ENCODE assay signal across 22 cellular contexts in the genomic region with DNA sequence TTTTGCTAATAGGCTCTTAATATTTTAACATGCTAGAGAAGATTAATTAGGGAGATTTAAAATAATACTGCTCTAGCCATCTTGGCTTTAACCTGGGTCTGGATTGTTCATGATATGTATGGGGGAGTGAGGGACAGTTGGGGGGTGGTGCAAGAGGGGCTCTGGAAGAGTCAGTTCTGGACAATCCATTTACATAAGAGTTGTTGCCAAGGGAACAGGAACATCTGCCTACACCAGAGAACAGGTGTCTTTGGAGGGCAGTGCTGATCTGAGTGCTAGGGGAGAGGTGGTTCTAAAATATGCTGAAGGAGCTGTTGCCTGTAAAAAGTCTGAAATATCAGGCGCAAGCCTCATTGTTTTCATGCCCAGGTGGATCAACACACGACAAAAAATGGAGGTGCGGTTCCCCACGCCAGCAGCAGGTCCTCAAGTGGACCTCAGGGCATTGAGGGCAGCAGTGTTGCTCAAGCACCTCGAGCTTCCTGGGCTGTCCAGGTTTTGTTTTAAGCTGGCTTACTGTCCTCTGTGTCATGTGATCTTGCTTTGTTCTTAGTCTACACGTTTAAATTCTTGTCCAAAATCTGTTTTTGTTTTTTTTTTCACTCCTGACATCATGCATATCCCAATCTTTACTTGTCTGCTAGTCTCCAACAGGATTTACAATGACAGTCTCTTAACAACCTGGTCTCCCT. TPM values are rescaled to one million over a fixed set of nuclear protein-coding genes. Genes with fewer than 3 reads are reported as not detected.
DNase-seq lines count a peak whose midpoint lies in the region; ATAC-seq, FAIRE-seq and TF ChIP-seq lines count a peak whose summit lies in the region.
"Had no signal": no experiment of that assay in that cellular context is flagged by ENCODE, and none has a peak within 500 bp of the region (broad histone marks: within the 10 kb centered on the region; RNA-seq: fewer than 3 reads in every experiment).

No MANE protein-coding gene starts in this region.

- H3K36me3 ChIP-seq in WERI-Rb-1 (no peaks in the 10 kb centered on the region), upper lobe of right lung (no peaks in the 10 kb centered on the region)
- H3K36me3 ChIP-seq: breast epithelium, thoracic aorta had no signal

- no peak overlapping the region for H3K4me3 ChIP-seq in WERI-Rb-1 (ENCODE audit: low read depth, low read length)
- no peak overlapping the region for H3K4me3 ChIP-seq in upper lobe of right lung
- H3K4me3 ChIP-seq: breast epithelium, thoracic aorta had no signal

- 0 out of 2 replicates have a peak overlapping the region, but pooled peaks have one; percentile 51 for H3K27ac ChIP-seq in WERI-Rb-1
- H3K27ac ChIP-seq in upper lobe of right lung, result peak overlapping the region; percentile 76
- H3K27ac ChIP-seq: breast epithelium, thoracic aorta had no signal

- TF ChIP-seq POLR2A in GM12891 (IDR thresholded peaks at IDR 0.05; ENCODE audit: low read depth, low read length), result no peak

- no peak for FAIRE-seq in GM12891 (lab: Jason Lieb, UNC)
- FAIRE-seq: islet of Langerhans had no signal

- peaks cover 13% of the 10 kb centered on the region for H3K4me1 ChIP-seq in upper lobe of right lung
- H3K4me1 ChIP-seq: breast epithelium had no signal

- DNase-seq in SHP77 (lab: John Stamatoyannopoulos, UW) (peak; percentile 27 to 45), SHP77 treated with DMSO at 0.1 percent for 48 hours (lab: John Stamatoyannopoulos, UW) (no peak), NCI-H1105 treated with DMSO at 0.1 percent for 48 hours (lab: John Stamatoyannopoulos, UW) (peak; percentile 40), WERI-Rb-1 (peak; percentile 42), upper lobe of right lung (no peak), GM12891 (ENCODE audit: insufficient read length, low spot score) (no peak)
- no peak for DNase-seq in stimulated activated naive CD4-positive, alpha-beta T cell treated with Interleukin-2 at 50 U/mL for 16 hours (lab: John Stamatoyannopoulos, UW)
- DNase-seq: activated CD4-positive, alpha-beta T cell treated with anti-CD3 and anti-CD28 coated beads for 1 hour; activated CD8-positive, alpha-beta T cell treated with anti-CD3 and anti-CD28 coated beads for 36 hours; CD4-positive, CD25-positive, alpha-beta regulatory T cell; DND-41; naive thymus-derived CD8-positive, alpha-beta T cell; NCI-H1436; NCI-H446; occipital lobe; SK-N-SH; T-helper 17 cell had no signal

- H3K27me3 ChIP-seq in WERI-Rb-1 (ENCODE audit: insufficient read depth, low read depth, severe bottlenecking) (no peaks in the 10 kb centered on the region), upper lobe of right lung (no peaks in the 10 kb centered on the region)
- H3K27me3 ChIP-seq: breast epithelium had no signal

- TF ChIP-seq CTCF in WERI-Rb-1 (IDR thresholded peaks at IDR 0.05; ENCODE audit: low read depth, low read length) (no peak), upper lobe of right lung (IDR thresholded peaks at IDR 0.05) (no peak)

- ATAC-seq in upper lobe of right lung (peak; percentile 18), GM21390 (IDR thresholded peaks at IDR 0.05; ENCODE audit: unreplicated experiment) (no peak)
- ATAC-seq: activated CD8-positive, alpha-beta T cell treated with anti-CD3 and anti-CD28 coated beads for 36 hours; activated naive CD4-positive, alpha-beta T cell treated with anti-CD3 and anti-CD28 coated beads, Interleukin-2, amount 50 U/mL, for 72 hours; naive thymus-derived CD8-positive, alpha-beta T cell; T-helper 17 cell had no signal

- H3K9me3 ChIP-seq in WERI-Rb-1 (ENCODE audit: severe bottlenecking), result no peaks in the 10 kb centered on the region
- no peaks in the 10 kb centered on the region for H3K9me3 ChIP-seq in upper lobe of right lung
- H3K9me3 ChIP-seq: breast epithelium, SK-N-SH, thoracic aorta had no signal

- intact Hi-C loops in upper lobe of right lung (cut with DNase I), result no loop called here

TF ChIP-seq in GM12891, 5 proteins besides CTCF, POLR2A, EP300 and RAD21:
- TF ChIP-seq TAF1 (IDR thresholded peaks at IDR 0.05; ENCODE audit: low read depth, low read length) (no peak), SPI1 (IDR thresholded peaks at IDR 0.05; ENCODE audit: low read depth, low read length) (no peak), POU2F2 (IDR thresholded peaks at IDR 0.05; ENCODE audit: low read depth, low read length) (no peak), PAX5 (IDR thresholded peaks at IDR 0.05; ENCODE audit: insufficient read depth, low read length, severe bottlenecking) (no peak), POLR2AphosphoS5 (IDR thresholded peaks at IDR 0.05; ENCODE audit: low read depth, low read length) (no peak)

RNA-seq across cellular contexts. Expression of gene WSB1, which starts 25.4 kb away (rescaled TPM):
- total RNA-seq in upper lobe of right lung, result 360 TPM
- polyA plus RNA-seq in GM12891 (2012; ENCODE audit: low read depth, missing spikeins), result 90.2 TPM

Comparison
In these comparisons a context has a peak if more than half of its experiments do, and no peak if none do; other contexts are left out.
1. DNase-seq: peak in SHP77 (2 of 2), NCI-H1105 treated with DMSO at 0.1 percent for 48 hours (single experiment) and WERI-Rb-1 (single experiment); none in SHP77 treated with DMSO at 0.1 percent for 48 hours (single experiment), upper lobe of right lung (single experiment), stimulated activated naive CD4-positive, alpha-beta T cell treated with Interleukin-2 at 50 U/mL for 16 hours (single experiment) and GM12891 (single experiment).